Comparison of ENCODE assay signal across 17 cellular contexts in genomic region chr14:104248203-104249055, GRCh38.
A peak's percentile ranks its signal among the peaks of the same experiment; 100 is the strongest.
DNase-seq lines count a peak whose midpoint lies in the region; ATAC-seq, FAIRE-seq and TF ChIP-seq lines count a peak whose summit lies in the region.
"Had no signal": no experiment of that assay in that cellular context is flagged by ENCODE, and none has a peak within 500 bp of the region (broad histone marks: within the 10 kb centered on the region; RNA-seq: fewer than 3 reads in every experiment).

No MANE protein-coding gene starts in this region.

- no peak overlapping the region for H3K4me2 ChIP-seq in A549

- H3K27ac ChIP-seq in A549 (no peak overlapping the region), caudate nucleus (ENCODE audit: low read depth, low read length) (no peak overlapping the region)
- H3K27ac ChIP-seq: C4-2B had no signal

- H3K4me1 ChIP-seq in A549, result no peaks in the 10 kb centered on the region

- H3K9me3 Mint-ChIP-seq in chondrocyte (ENCODE audit: low read depth), result peaks cover 6% of the 10 kb centered on the region
- H3K9me3 Mint-ChIP-seq in osteocyte (ENCODE audit: unreplicated experiment), result peaks cover 5% of the 10 kb centered on the region

- TF ChIP-seq CTCF in A549 (IDR thresholded peaks at IDR 0.05) (no peak), chondrocyte (IDR thresholded peaks at IDR 0.05) (no peak), osteocyte (IDR thresholded peaks at IDR 0.05) (no peak)

- POLR2A ChIA-PET in A549 (lab: Yijun Ruan, JAX), result no interaction called here

- TF ChIP-seq POLR2A in A549 (IDR thresholded peaks at IDR 0.05; ENCODE audit: low read length), result no peak

- H3K4me3 Mint-ChIP-seq in chondrocyte (ENCODE audit: unreplicated experiment) (no peak overlapping the region), osteocyte (ENCODE audit: unreplicated experiment) (no peak overlapping the region)

- H3K27ac Mint-ChIP-seq in chondrocyte (ENCODE audit: unreplicated experiment), result no peak overlapping the region
- H3K27ac Mint-ChIP-seq in osteocyte (ENCODE audit: unreplicated experiment), result no peak overlapping the region

- no peak for TF ChIP-seq RAD21 in A549 (conservative IDR thresholded peaks at IDR 0.05 in 1 of 2, IDR thresholded peaks at IDR 0.05 in 1 of 2)

- H3K4me1 Mint-ChIP-seq in chondrocyte (ENCODE audit: low read depth), result no peaks in the 10 kb centered on the region
- no peaks in the 10 kb centered on the region for H3K4me1 Mint-ChIP-seq in osteocyte (ENCODE audit: unreplicated experiment)

- no peak for TF ChIP-seq EP300 in A549 (IDR thresholded peaks at IDR 0.05)

- H3K4me3 ChIP-seq in A549, result no peak overlapping the region

- H3K36me3 Mint-ChIP-seq in chondrocyte (ENCODE audit: low read depth) (no peaks in the 10 kb centered on the region), osteocyte (ENCODE audit: unreplicated experiment) (no peaks in the 10 kb centered on the region)

- H3K9me3 ChIP-seq in A549, result no peaks in the 10 kb centered on the region; the same call in 2 of the 3 replicates

- DNase-seq in activated CD4-positive, alpha-beta T cell treated with anti-CD3 and anti-CD28 coated beads for 1 hour, result peak; percentile 2
- no peak for DNase-seq in activated CD4-positive, alpha-beta T cell treated with anti-CD3 and anti-CD28 coated beads for 4 hours
- DNase-seq in A549 (ENCODE audit: low read depth in 1 of 2, low spot score in 1 of 2) (no peak), chondrocyte (ENCODE audit: low spot score) (peak; percentile 77), osteocyte (ENCODE audit: extremely low spot score, unreplicated experiment) (peak; percentile 77), caudate nucleus (lab: John Stamatoyannopoulos, UW) (no peak)
- DNase-seq in stimulated activated CD4-positive, alpha-beta T cell treated with anti-CD3 and anti-CD28 coated beads, Interleukin-4, amount 100 ng/mL, for 4 hours, result no peak
- DNase-seq: 8988T, COR-L47, DMS53, NCI-H1436, NCI-H2081, NCI-H510A treated with DMSO at 0.1 percent for 48 hours had no signal

- WGBS in A549 (ENCODE audit: missing lambda C conversion rate), result 69% methylated on average over 26 of the region's 26 CpGs

- H3K27me3 Mint-ChIP-seq in chondrocyte (ENCODE audit: low read depth) (no peaks in the 10 kb centered on the region), osteocyte (ENCODE audit: unreplicated experiment) (no peaks in the 10 kb centered on the region)

- ATAC-seq in A549 (peak; percentile 22 to 28; a peak in 2 of 6 replicates), HG03521 (IDR thresholded peaks at IDR 0.05; ENCODE audit: unreplicated experiment) (no peak)
- ATAC-seq: HCT116, Panc1 had no signal

- CTCF ChIA-PET in A549 (lab: Yijun Ruan, JAX), result interaction anchor here (0.8 kb wide), 1 partner anchor 107 kb away, joined by 3 read pairs; no protein-coding TSS in a partner anchor

- FAIRE-seq in A549 (lab: Jason Lieb, UNC), result no peak

TF ChIP-seq in A549, 52 proteins besides CTCF, POLR2A, EP300 and RAD21:
- TF ChIP-seq ZC3H11A (IDR thresholded peaks at IDR 0.05), result no peak
- no peak for TF ChIP-seq TP53 (CRISPR knock-in tag; IDR thresholded peaks at IDR 0.05)
- no peak for TF ChIP-seq ATOH8 (CRISPR knock-in tag; IDR thresholded peaks at IDR 0.05; ENCODE audit: low read depth)
- no peak for TF ChIP-seq POLR2AphosphoS2 (conservative IDR thresholded peaks at IDR 0.05; ENCODE audit: low read length)
- TF ChIP-seq RARB (CRISPR knock-in tag; IDR thresholded peaks at IDR 0.05), result no peak
- TF ChIP-seq GATA3 (IDR thresholded peaks at IDR 0.05; ENCODE audit: borderline replicate concordance), result no peak
- TF ChIP-seq RFX5 (IDR thresholded peaks at IDR 0.05), result no peak
- no peak for TF ChIP-seq FOSB (CRISPR knock-in tag; IDR thresholded peaks at IDR 0.05)
- no peak for TF ChIP-seq NR3C1 (IDR thresholded peaks at IDR 0.05)
- TF ChIP-seq HOXB13 (CRISPR knock-in tag; IDR thresholded peaks at IDR 0.05; ENCODE audit: low read depth), result no peak
- TF ChIP-seq EHMT2 (IDR thresholded peaks at IDR 0.05; ENCODE audit: low read depth), result no peak
- no peak for TF ChIP-seq NPAS2 (CRISPR knock-in tag; IDR thresholded peaks at IDR 0.05; ENCODE audit: borderline replicate concordance)
- no peak for TF ChIP-seq MAFK (IDR thresholded peaks at IDR 0.05; ENCODE audit: partially characterized antibody)
- no peak for TF ChIP-seq FOSL2 (IDR thresholded peaks at IDR 0.05)
- no peak for TF ChIP-seq FOSL2 (CRISPR knock-in tag; IDR thresholded peaks at IDR 0.05)

Comparison
In these comparisons a context has a peak if more than half of its experiments do, and no peak if none do; other contexts are left out.
1. DNase-seq: peak in activated CD4-positive, alpha-beta T cell treated with anti-CD3 and anti-CD28 coated beads for 1 hour (single experiment), chondrocyte (single experiment) and osteocyte (single experiment); none in activated CD4-positive, alpha-beta T cell treated with anti-CD3 and anti-CD28 coated beads for 4 hours (0 of 2), A549 (0 of 2), stimulated activated CD4-positive, alpha-beta T cell treated with anti-CD3 and anti-CD28 coated beads, Interleukin-4, amount 100 ng/mL, for 4 hours (0 of 2) and caudate nucleus (0 of 61).